15 cellular contexts compared by ENCODE assay signal in the genomic region with DNA sequence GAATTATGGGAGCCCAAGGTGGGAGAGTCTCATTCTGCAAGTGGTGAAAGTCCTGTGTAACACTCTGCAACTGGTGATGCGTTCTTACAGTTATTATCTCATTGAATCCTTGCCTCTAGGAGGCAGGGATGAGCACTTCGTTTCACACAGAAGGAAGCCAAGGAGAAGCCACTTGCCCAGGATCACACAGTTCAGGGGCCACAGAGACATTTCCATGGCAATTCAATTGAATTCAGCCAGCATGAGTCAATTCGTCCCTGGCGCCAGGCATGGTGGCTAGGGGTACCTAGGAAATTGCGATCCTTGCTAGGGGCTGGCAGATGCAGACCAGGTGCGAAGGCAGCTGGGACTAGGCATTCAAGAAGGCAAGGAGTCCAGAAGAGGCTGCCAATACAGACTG. TPM values are rescaled to one million over a fixed set of nuclear protein-coding genes. Genes with fewer than 3 reads are reported as not detected.
DNase-seq lines count a peak whose midpoint lies in the region; ATAC-seq and TF ChIP-seq lines count a peak whose summit lies in the region.
"Had no signal": no experiment of that assay in that cellular context is flagged by ENCODE, and none has a peak within 500 bp of the region (broad histone marks: within the 10 kb centered on the region; RNA-seq: fewer than 3 reads in every experiment).

No MANE protein-coding gene starts in this region.

- peak overlapping the region; percentile 41; the same call in 1 of the 2 replicates for H3K27ac ChIP-seq in VCaP
- H3K27ac ChIP-seq in liver (ENCODE audit: low read depth in 1 of 2, low read length in 2 of 2), result peak overlapping the region; percentile 39 to 43
- H3K27ac ChIP-seq in hepatocyte, result no peak overlapping the region

- TF ChIP-seq CTCF in BJ (IDR thresholded peaks at IDR 0.05; ENCODE audit: insufficient read depth, low read depth, low read length) (peak; percentile 26; the same call in 1 of the 2 replicates), VCaP (conservative IDR thresholded peaks at IDR 0.05) (no peak), liver (IDR thresholded peaks at IDR 0.05; ENCODE audit: low read depth, low read length, missing input control) (no peak), hepatocyte (IDR thresholded peaks at IDR 0.05; ENCODE audit: poor library complexity) (no peak)

- H3K9me2 ChIP-seq in hepatocyte (replicated peaks; ENCODE audit: insufficient read depth), result no peaks in the 10 kb centered on the region

- CTCF ChIA-PET in BJ (lab: Yijun Ruan, JAX), result interaction anchor here (0.6 to 6.9 kb wide), 4 partner anchors 12 to 493 kb away, joined by 3 to 95 read pairs (median 3); no protein-coding TSS in a partner anchor
- CTCF ChIA-PET in HEK293T (lab: Yijun Ruan, JAX), result interaction anchor here (1.1 kb wide), 1 partner anchor 77 kb away, joined by 5 read pairs; no protein-coding TSS in a partner anchor

- no peak for DNase-seq in BJ (ENCODE audit: low read depth)
- peak; percentile 26 for DNase-seq in HEK293T (ENCODE audit: extremely low spot score)
- no peak for DNase-seq in stimulated activated naive CD4-positive, alpha-beta T cell (lab: John Stamatoyannopoulos, UW)
- no peak for DNase-seq in hepatocyte (ENCODE audit: low spot score)
- DNase-seq: activated CD4-positive, alpha-beta T cell treated with anti-CD3 and anti-CD28 coated beads, Interleukin-2, amount 50 U/mL, for 1 hour; activated T-cell treated with anti-CD3 and anti-CD28 coated beads, Interleukin-2, amount 50 U/mL, for 72 hours; CD4-positive, alpha-beta memory T cell; erythroblast; KBM-7; NCI-H1694; stimulated activated CD4-positive, alpha-beta T cell treated with anti-CD3 and anti-CD28 coated beads, Interleukin-2, amount 100 ng/mL, for 24 hours had no signal

- H3K4me3 ChIP-seq in BJ (ENCODE audit: low read depth, low read length) (no peak overlapping the region), liver (ENCODE audit: low read depth in 1 of 3, low read length in 3 of 3) (no peak overlapping the region), hepatocyte (no peak overlapping the region)

- H3K9me3 ChIP-seq in liver (ENCODE audit: control insufficient read depth in 4 of 4, low read length in 3 of 4) (no peaks in the 10 kb centered on the region), hepatocyte (ENCODE audit: low read depth) (no peaks in the 10 kb centered on the region)

- POLR2A ChIA-PET in BJ (lab: Charles Lee) (interaction anchor here (0.8 kb wide), 1 partner anchor 27 kb away, joined by 5 read pairs; the partner anchor contains the start of gene LHX2), HEK293T (lab: Yijun Ruan, JAX) (no interaction called here)

- H2AFZ ChIP-seq in hepatocyte, result no peak overlapping the region

- no peak overlapping the region for H3K9ac ChIP-seq in liver (ENCODE audit: low read depth in 1 of 2, low read length in 2 of 2)

- ATAC-seq in GM21723 (IDR thresholded peaks at IDR 0.05; ENCODE audit: unreplicated experiment), result no peak
- ATAC-seq: activated T-cell treated with anti-CD3 and anti-CD28 coated beads, Interleukin-2, amount 50 U/mL, for 72 hours had no signal

- no peak overlapping the region for H3K4me2 ChIP-seq in hepatocyte

- no peaks in the 10 kb centered on the region for H3K36me3 ChIP-seq in BJ (ENCODE audit: control insufficient read depth, insufficient read depth, low read length)
- H3K36me3 ChIP-seq in liver (ENCODE audit: control insufficient read depth in 4 of 4, insufficient read depth in 3 of 4, low read depth in 1 of 4, low read length in 3 of 4), result no peaks in the 10 kb centered on the region
- H3K36me3 ChIP-seq in hepatocyte (replicated peaks; ENCODE audit: insufficient read depth, low read depth), result no peaks in the 10 kb centered on the region

- no peak for TF ChIP-seq RAD21 in liver (IDR thresholded peaks at IDR 0.05)

- H3K4me1 ChIP-seq in liver (ENCODE audit: control insufficient read depth in 4 of 4, insufficient read depth in 4 of 4, low read length in 3 of 4) (peaks cover 0 to 9% (median 5%) of the 10 kb centered on the region in 4 donors), hepatocyte (ENCODE audit: insufficient read depth) (peaks cover 11% of the 10 kb centered on the region)

- H3K27me3 ChIP-seq in BJ (ENCODE audit: control insufficient read depth, insufficient read depth, low read length), result peaks cover 11% of the 10 kb centered on the region
- peaks cover 0 to 9% (median 3%) of the 10 kb centered on the region in 4 donors for H3K27me3 ChIP-seq in liver (ENCODE audit: control insufficient read depth in 4 of 4, insufficient read depth in 4 of 4, low read length in 3 of 4)
- H3K27me3 ChIP-seq in hepatocyte, result peaks cover 91% of the 10 kb centered on the region

- 61% methylated on average over 6 of the region's 6 CpGs for WGBS in liver
- 57% methylated on average over 6 of the region's 6 CpGs for WGBS in hepatocyte (ENCODE audit: low lambda C conversion rate, missing lambda C conversion rate)

- H3K79me2 ChIP-seq in hepatocyte, result no peaks in the 10 kb centered on the region

- H4K20me1 ChIP-seq in hepatocyte (ENCODE audit: insufficient read depth, poor library complexity, severe bottlenecking), result no peaks in the 10 kb centered on the region

TF ChIP-seq in HEK293T, 16 proteins besides CTCF, POLR2A, EP300 and RAD21:
- TF ChIP-seq LEF1 (IDR thresholded peaks at IDR 0.05; ENCODE audit: borderline replicate concordance) (no peak), BHLHE40 (IDR thresholded peaks at IDR 0.05; ENCODE audit: borderline replicate concordance) (no peak), PKNOX1 (IDR thresholded peaks at IDR 0.05) (no peak)

TF ChIP-seq in liver, 16 proteins besides CTCF, POLR2A, EP300 and RAD21:
- TF ChIP-seq, protein P1, sequence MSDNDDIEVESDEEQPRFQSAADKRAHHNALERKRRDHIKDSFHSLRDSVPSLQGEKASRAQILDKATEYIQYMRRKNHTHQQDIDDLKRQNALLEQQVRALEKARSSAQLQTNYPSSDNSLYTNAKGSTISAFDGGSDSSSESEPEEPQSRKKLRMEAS (IDR thresholded peaks at IDR 0.05), result no peak
- TF ChIP-seq FOXA2 (IDR thresholded peaks at IDR 0.05) (no peak), TAF1 (conservative IDR thresholded peaks at IDR 0.05) (no peak), GABPA (IDR thresholded peaks at IDR 0.05 in 1 of 2, conservative IDR thresholded peaks at IDR 0.05 in 1 of 2) (no peak), NR2F2 (IDR thresholded peaks at IDR 0.05) (no peak), EGR1 (IDR thresholded peaks at IDR 0.05; ENCODE audit: low read depth in 2 of 2) (no peak)

RNA-seq across cellular contexts. Expression of gene LHX2, which starts 26.2 kb away (rescaled TPM):
- 0.11 and 0.13 TPM in 2 replicates for polyA plus RNA-seq in BJ (2011; rRNA removed)
- polyA minus RNA-seq in BJ (2011; rRNA and poly(A)+ RNA removed), result 0.19 TPM in 1 of 2 replicates, not detected in the other
- total RNA-seq in liver, result 1 to 10 TPM; 2.0 to 2.5 TPM
- polyA plus RNA-seq in liver, result 1 to 10 TPM; 2.0 to 2.2 TPM
- total RNA-seq in hepatocyte, result not detected in 2 replicates
- polyA plus RNA-seq in hepatocyte, result 0.19 TPM in 1 of 2 replicates, not detected in the other
- total RNA-seq: activated T-cell treated with anti-CD3 and anti-CD28 coated beads, Interleukin-2, amount 50 U/mL, for 72 hours; CD4-positive, alpha-beta memory T cell; T-helper 2 cell treated with Interferon-gamma antibody and Interleukin-4, amounts not matched to agents 100 ng/mL and 5 ng/mL, for 36 hours had no signal
- polyA plus RNA-seq: CD4-positive, alpha-beta memory T cell had no signal
